14 cellular contexts compared by ENCODE assay signal in genomic region chr20:50579511-50579910, GRCh38.
DNase-seq lines count a peak whose midpoint lies in the region; ATAC-seq and TF ChIP-seq lines count a peak whose summit lies in the region.
"Had no signal": no experiment of that assay in that cellular context is flagged by ENCODE, and none has a peak within 500 bp of the region (broad histone marks: within the 10 kb centered on the region; RNA-seq: fewer than 3 reads in every experiment).

No MANE protein-coding gene starts in this region.

- H3K9me3 Mint-ChIP-seq in activated CD4-positive, alpha-beta T cell treated with anti-CD3 and anti-CD28 coated beads, Interleukin-2, amount 10 ng/mL, durations not matched to agents 7 days and 5 days, result no peaks in the 10 kb centered on the region
- H3K9me3 Mint-ChIP-seq in activated CD4-positive, alpha-beta T cell treated with anti-CD3 and anti-CD28 coated beads for 36 hours (ENCODE audit: low read depth), result no peaks in the 10 kb centered on the region
- no peaks in the 10 kb centered on the region for H3K9me3 Mint-ChIP-seq in naive thymus-derived CD4-positive, alpha-beta T cell
- no peaks in the 10 kb centered on the region for H3K9me3 Mint-ChIP-seq in stimulated activated effector memory CD8-positive, alpha-beta T cell treated with anti-CD3 and anti-CD28 coated beads, Interleukin-12 subunit alpha, Interleukin-12 subunit beta, amount 100 ng/mL, for 72 hours
- H3K9me3 Mint-ChIP-seq: CD4-positive, alpha-beta memory T cell had no signal

- no peak for TF ChIP-seq CTCF in RWPE2 (IDR thresholded peaks at IDR 0.05; ENCODE audit: poor library complexity, severe bottlenecking)

- H3K9me3 ChIP-seq in RWPE2 (ENCODE audit: severe bottlenecking), result no peaks in the 10 kb centered on the region
- H3K9me3 ChIP-seq in naive thymus-derived CD4-positive, alpha-beta T cell (ENCODE audit: control insufficient read depth in 2 of 3, low read length in 3 of 3), result no peaks in the 10 kb centered on the region
- H3K9me3 ChIP-seq: HAP-1 had no signal

- no peaks in the 10 kb centered on the region for H3K4me1 ChIP-seq in RWPE2 (ENCODE audit: insufficient read depth, poor library complexity, severe bottlenecking)
- H3K4me1 ChIP-seq in naive thymus-derived CD4-positive, alpha-beta T cell (ENCODE audit: control insufficient read depth in 2 of 2, insufficient read depth in 2 of 2, low read length in 2 of 2), result no peaks in the 10 kb centered on the region
- H3K4me1 ChIP-seq: HAP-1 had no signal

- intact Hi-C loops in activated CD4-positive, alpha-beta T cell treated with anti-CD3 and anti-CD28 coated beads for 36 hours (cut with DNase I, micrococcal nuclease), result loop anchor here in 1 of 2 experiments (5.0 to 10.0 kb wide), 3 partner anchors 117 to 387 kb away; partner anchors contain the start of gene CEBPB
- intact Hi-C loops in naive thymus-derived CD4-positive, alpha-beta T cell (cut with micrococcal nuclease), result no loop called here

- H3K27me3 Mint-ChIP-seq in activated CD4-positive, alpha-beta T cell treated with anti-CD3 and anti-CD28 coated beads, Interleukin-2, amount 10 ng/mL, durations not matched to agents 7 days and 5 days, result no peaks in the 10 kb centered on the region
- H3K27me3 Mint-ChIP-seq in activated CD4-positive, alpha-beta T cell treated with anti-CD3 and anti-CD28 coated beads for 36 hours, result no peaks in the 10 kb centered on the region
- H3K27me3 Mint-ChIP-seq in naive thymus-derived CD4-positive, alpha-beta T cell, result no peaks in the 10 kb centered on the region
- H3K27me3 Mint-ChIP-seq: CD4-positive, alpha-beta memory T cell had no signal

- H3K4me3 ChIP-seq in RWPE2 (ENCODE audit: severe bottlenecking), result no peak overlapping the region
- no peak overlapping the region for H3K4me3 ChIP-seq in naive thymus-derived CD4-positive, alpha-beta T cell (ENCODE audit: low read length)
- H3K4me3 ChIP-seq: HAP-1 had no signal

- H3K4me3 Mint-ChIP-seq in activated CD4-positive, alpha-beta T cell treated with anti-CD3 and anti-CD28 coated beads, Interleukin-2, amount 10 ng/mL, durations not matched to agents 7 days and 5 days, result no peak overlapping the region
- no peak overlapping the region for H3K4me3 Mint-ChIP-seq in activated CD4-positive, alpha-beta T cell treated with anti-CD3 and anti-CD28 coated beads for 36 hours
- H3K4me3 Mint-ChIP-seq in naive thymus-derived CD4-positive, alpha-beta T cell, result no peak overlapping the region
- H3K4me3 Mint-ChIP-seq in stimulated activated effector memory CD8-positive, alpha-beta T cell treated with anti-CD3 and anti-CD28 coated beads, Interleukin-12 subunit alpha, Interleukin-12 subunit beta, amount 100 ng/mL, for 72 hours, result no peak overlapping the region
- H3K4me3 Mint-ChIP-seq: CD4-positive, alpha-beta memory T cell had no signal

- POLR2A ChIA-PET in activated CD4-positive, alpha-beta T cell treated with anti-CD3 and anti-CD28 coated beads, Interleukin-2, amount 10 ng/mL, durations not matched to agents 7 days and 5 days (lab: Charles Lee), result no interaction called here
- POLR2A ChIA-PET in activated CD4-positive, alpha-beta T cell treated with anti-CD3 and anti-CD28 coated beads for 36 hours (lab: Charles Lee), result no interaction called here
- POLR2A ChIA-PET in naive thymus-derived CD4-positive, alpha-beta T cell (lab: Charles Lee), result no interaction called here

- H3K27me3 ChIP-seq in RWPE2 (ENCODE audit: insufficient read depth, poor library complexity, severe bottlenecking), result no peaks in the 10 kb centered on the region
- H3K27me3 ChIP-seq in naive thymus-derived CD4-positive, alpha-beta T cell (ENCODE audit: control insufficient read depth in 2 of 2, insufficient read depth in 2 of 2, low read length in 2 of 2), result no peaks in the 10 kb centered on the region

- no peak overlapping the region for H3K27ac ChIP-seq in RWPE2 (ENCODE audit: poor library complexity, severe bottlenecking)
- no peak overlapping the region for H3K27ac ChIP-seq in naive thymus-derived CD4-positive, alpha-beta T cell (ENCODE audit: low read depth, low read length)
- H3K27ac ChIP-seq: 22Rv1 had no signal

- CTCF ChIA-PET in activated CD4-positive, alpha-beta T cell treated with anti-CD3 and anti-CD28 coated beads, Interleukin-2, amount 10 ng/mL, durations not matched to agents 7 days and 5 days (lab: Charles Lee), result interaction anchor here (1.1 to 1.3 kb wide), 3 partner anchors 18 to 403 kb away, joined by 3 read pairs; no protein-coding TSS in a partner anchor
- CTCF ChIA-PET in activated CD4-positive, alpha-beta T cell treated with anti-CD3 and anti-CD28 coated beads for 36 hours (lab: Charles Lee), result interaction anchor here (0.6 to 2.4 kb wide), 20 partner anchors 9 to 216 kb away, joined by 3 to 10 read pairs (median 4); partner anchors contain the start of gene PTPN1
- CTCF ChIA-PET in naive thymus-derived CD4-positive, alpha-beta T cell (lab: Charles Lee), result interaction anchor here (0.7 to 1.9 kb wide), 9 partner anchors 9 to 119 kb away, joined by 3 to 6 read pairs (median 3); no protein-coding TSS in a partner anchor

- peaks cover 74% of the 10 kb centered on the region for H3K36me3 Mint-ChIP-seq in activated CD4-positive, alpha-beta T cell treated with anti-CD3 and anti-CD28 coated beads, Interleukin-2, amount 10 ng/mL, durations not matched to agents 7 days and 5 days (ENCODE audit: low read depth)
- H3K36me3 Mint-ChIP-seq in activated CD4-positive, alpha-beta T cell treated with anti-CD3 and anti-CD28 coated beads for 36 hours (ENCODE audit: low read depth), result peaks cover 69% of the 10 kb centered on the region
- H3K36me3 Mint-ChIP-seq in naive thymus-derived CD4-positive, alpha-beta T cell, result peaks cover 14 to 47% (median 26%) of the 10 kb centered on the region in 5 donors
- peaks cover 100% of the 10 kb centered on the region for H3K36me3 Mint-ChIP-seq in stimulated activated effector memory CD8-positive, alpha-beta T cell treated with anti-CD3 and anti-CD28 coated beads, Interleukin-12 subunit alpha, Interleukin-12 subunit beta, amount 100 ng/mL, for 72 hours

- no peak for ATAC-seq in activated CD4-positive, alpha-beta T cell treated with anti-CD3 and anti-CD28 coated beads for 36 hours
- ATAC-seq in RWPE2 (ENCODE audit: low read depth) (no peak), GM21360 (IDR thresholded peaks at IDR 0.05; ENCODE audit: unreplicated experiment) (no peak)
- ATAC-seq in naive thymus-derived CD4-positive, alpha-beta T cell, result no peak
- ATAC-seq in stimulated activated effector memory CD8-positive, alpha-beta T cell treated with anti-CD3 and anti-CD28 coated beads, Interleukin-12 subunit alpha, Interleukin-12 subunit beta, amount 100 ng/mL, for 72 hours, result no peak

- peak overlapping the region; percentile 25 for H3K27ac Mint-ChIP-seq in activated CD4-positive, alpha-beta T cell treated with anti-CD3 and anti-CD28 coated beads, Interleukin-2, amount 10 ng/mL, durations not matched to agents 7 days and 5 days
- H3K27ac Mint-ChIP-seq in activated CD4-positive, alpha-beta T cell treated with anti-CD3 and anti-CD28 coated beads for 36 hours, result no peak overlapping the region
- peak overlapping the region in 5 of 9 donors; percentile 21 to 73 (median 46) for H3K27ac Mint-ChIP-seq in naive thymus-derived CD4-positive, alpha-beta T cell
- H3K27ac Mint-ChIP-seq in stimulated activated effector memory CD8-positive, alpha-beta T cell treated with anti-CD3 and anti-CD28 coated beads, Interleukin-12 subunit alpha, Interleukin-12 subunit beta, amount 100 ng/mL, for 72 hours, result peak overlapping the region; percentile 2

- peaks cover 98% of the 10 kb centered on the region for H3K36me3 ChIP-seq in RWPE2 (ENCODE audit: low read depth)
- H3K36me3 ChIP-seq in naive thymus-derived CD4-positive, alpha-beta T cell (ENCODE audit: control insufficient read depth in 2 of 3, insufficient read depth in 3 of 3, low read length in 3 of 3), result peaks cover 36 to 93% (median 37%) of the 10 kb centered on the region in 3 experiments

- peaks cover 15% of the 10 kb centered on the region for H3K4me1 Mint-ChIP-seq in activated CD4-positive, alpha-beta T cell treated with anti-CD3 and anti-CD28 coated beads, Interleukin-2, amount 10 ng/mL, durations not matched to agents 7 days and 5 days
- peaks cover 22% of the 10 kb centered on the region for H3K4me1 Mint-ChIP-seq in activated CD4-positive, alpha-beta T cell treated with anti-CD3 and anti-CD28 coated beads for 36 hours
- peaks cover 6 to 19% (median 7%) of the 10 kb centered on the region in 7 donors for H3K4me1 Mint-ChIP-seq in naive thymus-derived CD4-positive, alpha-beta T cell
- H3K4me1 Mint-ChIP-seq in stimulated activated effector memory CD8-positive, alpha-beta T cell treated with anti-CD3 and anti-CD28 coated beads, Interleukin-12 subunit alpha, Interleukin-12 subunit beta, amount 100 ng/mL, for 72 hours, result peaks cover 23% of the 10 kb centered on the region

- DNase-seq in activated CD4-positive, alpha-beta T cell treated with anti-CD3 and anti-CD28 coated beads, Interleukin-2, amount 10 ng/mL, durations not matched to agents 7 days and 5 days, result no peak
- no peak for DNase-seq in activated CD4-positive, alpha-beta T cell treated with anti-CD3 and anti-CD28 coated beads for 36 hours
- peak; percentile 60 for DNase-seq in RWPE2 (ENCODE audit: low spot score)
- no peak for DNase-seq in naive thymus-derived CD4-positive, alpha-beta T cell
- no peak for DNase-seq in stimulated activated effector memory CD8-positive, alpha-beta T cell treated with anti-CD3 and anti-CD28 coated beads, Interleukin-12 subunit alpha, Interleukin-12 subunit beta, amount 100 ng/mL, for 72 hours (ENCODE audit: low spot score in 2 of 2)
- DNase-seq in NCI-H748 treated with DMSO at 0.1 percent for 48 hours (lab: John Stamatoyannopoulos, UW), result no peak
- DNase-seq in germinal center (ENCODE audit: low spot score), result no peak
- DNase-seq: NCI-H1105, NCI-H1694, NCI-H526 treated with DMSO at 0.1 percent for 48 hours had no signal
